Comparison of ENCODE assay signal across 16 cellular contexts in the genomic region with DNA sequence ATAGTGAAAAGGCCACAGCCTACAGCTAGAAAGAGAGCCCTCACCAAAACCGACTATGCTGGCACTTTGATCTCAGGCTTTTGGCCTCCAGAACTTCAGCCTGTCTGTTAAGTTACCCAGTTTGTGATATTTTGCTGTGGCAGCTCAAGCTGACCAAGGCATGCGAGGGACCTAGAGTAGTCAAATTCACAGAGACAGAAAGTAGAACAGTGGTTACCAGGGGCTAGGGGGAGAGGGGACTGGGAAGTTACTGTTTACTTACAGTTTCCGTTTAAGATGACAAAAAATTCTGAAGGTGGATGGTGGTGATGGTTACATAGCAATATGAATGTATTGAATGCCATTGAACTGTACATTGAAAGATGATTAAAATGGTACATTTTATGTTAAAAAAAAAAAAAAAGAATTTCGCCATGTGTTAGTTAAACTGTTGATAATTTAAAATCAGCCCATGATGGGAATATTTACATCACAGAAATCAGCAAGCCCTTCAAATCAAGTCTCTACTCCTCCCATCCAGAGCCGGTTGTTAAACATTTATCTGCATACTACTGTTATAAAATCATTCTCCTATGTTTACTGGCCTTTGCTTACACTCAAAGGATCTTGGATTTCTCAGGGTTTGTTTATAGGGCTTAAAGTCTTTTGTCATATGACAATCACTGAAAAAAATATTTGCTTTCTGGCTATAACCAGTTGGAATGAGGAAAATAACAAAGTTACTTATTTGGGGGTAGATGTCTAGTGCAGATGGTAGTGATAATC. TPM values are rescaled to one million over a fixed set of nuclear protein-coding genes. Genes with fewer than 3 reads are reported as not detected.
DNase-seq lines count a peak whose midpoint lies in the region; ATAC-seq, FAIRE-seq and TF ChIP-seq lines count a peak whose summit lies in the region.
"Not testable (repeated sequence)": the region's sequence is repeated elsewhere in the genome, so short reads cannot be mapped to it uniquely, and the experiment has no call there.
"Had no signal": no experiment of that assay in that cellular context is flagged by ENCODE, and none has a peak within 500 bp of the region (broad histone marks: within the 10 kb centered on the region; RNA-seq: fewer than 3 reads in every experiment).

No MANE protein-coding gene starts in this region.

- TF ChIP-seq RAD21 in H1 (IDR thresholded peaks at IDR 0.05 in 1 of 2, conservative IDR thresholded peaks at IDR 0.05 in 1 of 2; ENCODE audit: low read depth in 2 of 2, low read length in 2 of 2): not testable (repeated sequence)

- H3K27me3 ChIP-seq in H1 (replicated peaks in 1 of 4; ENCODE audit: control insufficient read depth in 3 of 4, extremely low read depth in 1 of 4, insufficient read depth in 3 of 4, low read length in 3 of 4): not testable (repeated sequence)

- DNase-seq in activated CD8-positive, alpha-beta T cell treated with anti-CD3 and anti-CD28 coated beads for 36 hours; H1 (ENCODE audit: low read depth in 1 of 2, low spot score in 2 of 2): not testable (repeated sequence)

- not testable (repeated sequence) for H3K4ac ChIP-seq in H1 (replicated peaks; ENCODE audit: insufficient read length, low read depth, low read length)

- peak; percentile 19 for FAIRE-seq in H1 (lab: Jason Lieb, UNC)

- not testable (repeated sequence) for H3K14ac ChIP-seq in H1 (ENCODE audit: insufficient read length)

- H3K4me2 ChIP-seq in H1 (ENCODE audit: insufficient read depth in 1 of 2, low read depth in 2 of 2, low read length in 2 of 2): not testable (repeated sequence)

- H3K9me3 Mint-ChIP-seq in activated CD8-positive, alpha-beta T cell treated with anti-CD3 and anti-CD28 coated beads for 36 hours: peaks cover 21% of the 10 kb centered on the region

- CTCF ChIA-PET in activated CD8-positive, alpha-beta T cell treated with anti-CD3 and anti-CD28 coated beads for 36 hours (lab: Charles Lee); H1 (lab: Charles Lee; ENCODE audit: partially characterized antibody): not testable (repeated sequence)

- H4K91ac ChIP-seq in H1 (replicated peaks; ENCODE audit: insufficient read length, low read length): not testable (repeated sequence)

- not testable (repeated sequence) for H3K79me1 ChIP-seq in H1 (ENCODE audit: low read depth, low read length)

- not testable (repeated sequence) for TF ChIP-seq POLR2A in H1 (IDR thresholded peaks at IDR 0.05; ENCODE audit: control extremely low read depth in 1 of 2, low read depth in 2 of 2, low read length in 2 of 2)

- intact Hi-C loops in activated CD8-positive, alpha-beta T cell treated with anti-CD3 and anti-CD28 coated beads for 36 hours (cut with micrococcal nuclease): not testable (repeated sequence)

- TF ChIP-seq CTCF in activated CD8-positive, alpha-beta T cell treated with anti-CD3 and anti-CD28 coated beads for 36 hours (IDR thresholded peaks at IDR 0.05); H1 (IDR thresholded peaks at IDR 0.05; ENCODE audit: control extremely low read depth in 1 of 3, insufficient read depth in 1 of 3, low read depth in 1 of 3, low read length in 3 of 3): not testable (repeated sequence)

- not testable (repeated sequence) for H2BK12ac ChIP-seq in H1 (ENCODE audit: low read depth, low read length)

- H3K4me3 ChIP-seq in H1 (ENCODE audit: extremely low read depth in 1 of 4, insufficient read depth in 2 of 4, low read depth in 3 of 4, low read length in 4 of 4): not testable (repeated sequence)

- not testable (repeated sequence) for H4K20me1 ChIP-seq in H1 (replicated peaks in 1 of 2; ENCODE audit: control insufficient read depth in 1 of 2, insufficient read depth in 2 of 2, low read length in 2 of 2)

- not testable (repeated sequence) for H3K36me3 ChIP-seq in H1 (ENCODE audit: control insufficient read depth in 2 of 4, insufficient read depth in 4 of 4, low read length in 3 of 4)

- ATAC-seq in GM18511 (IDR thresholded peaks at IDR 0.05; ENCODE audit: unreplicated experiment) (peak; percentile 75), GM19438 (IDR thresholded peaks at IDR 0.05; ENCODE audit: low read depth, unreplicated experiment) (peak; percentile 89), GM21717 (IDR thresholded peaks at IDR 0.05; ENCODE audit: unreplicated experiment) (peak; percentile 62), HG02938 (IDR thresholded peaks at IDR 0.05; ENCODE audit: unreplicated experiment) (peak; percentile 89), HG03432 (IDR thresholded peaks at IDR 0.05; ENCODE audit: unreplicated experiment) (peak; percentile 91)
- peak; percentile 56 for ATAC-seq in activated CD8-positive, alpha-beta T cell treated with anti-CD3 and anti-CD28 coated beads for 36 hours

- H3K79me2 ChIP-seq in H1 (ENCODE audit: control insufficient read depth in 1 of 2, insufficient read depth in 2 of 2, low read length in 2 of 2): not testable (repeated sequence)

- not testable (repeated sequence) for H2BK15ac ChIP-seq in H1 (ENCODE audit: low read length)

- H4K5ac ChIP-seq in H1 (ENCODE audit: insufficient read length, low read depth, low read length): not testable (repeated sequence)

- H3K36me3 Mint-ChIP-seq in activated CD8-positive, alpha-beta T cell treated with anti-CD3 and anti-CD28 coated beads for 36 hours (ENCODE audit: low read depth): not testable (repeated sequence)

- not testable (repeated sequence) for H4K8ac ChIP-seq in H1 (ENCODE audit: extremely low read depth, insufficient read depth, low read length)

- H3K23me2 ChIP-seq in H1 (ENCODE audit: low read depth, low read length): not testable (repeated sequence)

- H2AK5ac ChIP-seq in H1 (ENCODE audit: low read depth, low read length): not testable (repeated sequence)

- not testable (repeated sequence) for H2BK120ac ChIP-seq in H1 (replicated peaks; ENCODE audit: low read depth, low read length)

- peak overlapping the region; percentile 55 for H3K27ac Mint-ChIP-seq in activated CD8-positive, alpha-beta T cell treated with anti-CD3 and anti-CD28 coated beads for 36 hours

- WGBS in H1 (ENCODE audit: extremely low coverage in 1 of 2, insufficient coverage in 1 of 2, insufficient read length in 1 of 2, insufficient replicate concordance in 2 of 2, low coverage in 1 of 2, low lambda C conversion rate in 2 of 2, missing lambda C conversion rate in 1 of 2), 2 experiments: 89% methylated on average over 5 of the region's 5 CpGs; no CpG with 5 or more reads in 1 of the 2 experiments

- not testable (repeated sequence) for H2BK20ac ChIP-seq in H1 (ENCODE audit: low read length)

- H3K9ac ChIP-seq in H1 (replicated peaks in 1 of 4; ENCODE audit: extremely low read depth in 1 of 4, low read depth in 3 of 4, low read length in 3 of 4): not testable (repeated sequence)

- not testable (repeated sequence) for H3K27ac ChIP-seq in H1 (ENCODE audit: low read depth, low read length)

- not testable (repeated sequence) for H3K18ac ChIP-seq in H1 (ENCODE audit: extremely low read depth, low read length)

- H3K56ac ChIP-seq in H1 (replicated peaks; ENCODE audit: insufficient read length, low read depth, low read length): not testable (repeated sequence)

- H2AFZ ChIP-seq in H1 (ENCODE audit: low read length): not testable (repeated sequence)

- H3K4me1 ChIP-seq in H1 (replicated peaks in 1 of 4; ENCODE audit: control insufficient read depth in 3 of 4, insufficient read depth in 4 of 4, low read length in 3 of 4): not testable (repeated sequence)

- H3K9me3 ChIP-seq in H1 (ENCODE audit: insufficient read depth in 2 of 2, low read depth in 1 of 2, low read length in 1 of 2): not testable (repeated sequence)

- POLR2A ChIA-PET in activated CD8-positive, alpha-beta T cell treated with anti-CD3 and anti-CD28 coated beads for 36 hours (lab: Charles Lee); H1 (lab: Charles Lee; ENCODE audit: partially characterized antibody): not testable (repeated sequence)

- H2BK5ac ChIP-seq in H1 (ENCODE audit: low read depth, low read length): not testable (repeated sequence)

- not testable (repeated sequence) for TF ChIP-seq EP300 in H1 (IDR thresholded peaks at IDR 0.05; ENCODE audit: borderline replicate concordance in 1 of 2, low read depth in 2 of 2, low read length in 2 of 2)

- H3K23ac ChIP-seq in H1 (ENCODE audit: insufficient read length): not testable (repeated sequence)

- H3K4me1 Mint-ChIP-seq in activated CD8-positive, alpha-beta T cell treated with anti-CD3 and anti-CD28 coated beads for 36 hours (ENCODE audit: low read depth): not testable (repeated sequence)

- not testable (repeated sequence) for H3K27me3 Mint-ChIP-seq in activated CD8-positive, alpha-beta T cell treated with anti-CD3 and anti-CD28 coated beads for 36 hours

- H3K4me3 Mint-ChIP-seq in activated CD8-positive, alpha-beta T cell treated with anti-CD3 and anti-CD28 coated beads for 36 hours: not testable (repeated sequence)

RNA-seq across cellular contexts. Expression of gene HHLA2, which starts 31.6 kb away (rescaled TPM):
- 1 to 10 TPM; 1.7 to 2.2 TPM for total RNA-seq in activated CD8-positive, alpha-beta T cell treated with anti-CD3 and anti-CD28 coated beads for 36 hours
- not detected in 2 replicates for total RNA-seq in H1 (2021; fragmentation: NEBNext Ultra II Directional; extraction: Animal tissue kit (Norgen Biotek cat#: 25700))
- not detected in 2 replicates for polyA plus RNA-seq in H1 (2011; rRNA removed)
- not detected for polyA plus RNA-seq in H1 (2011; cell fraction: cytosol; rRNA removed)
- polyA plus RNA-seq in H1 (2011; cell fraction: nucleus; rRNA removed): not detected
- polyA plus RNA-seq in H1 (2012, experiment 1 of 2): not detected in 4 replicates
- not detected for polyA plus RNA-seq in H1 (2012, experiment 2 of 2)
- not detected for polyA plus RNA-seq in H1 (2013, experiment 1 of 2)
- not detected for polyA plus RNA-seq in H1 (2013, experiment 2 of 2)
- polyA minus RNA-seq in H1 (2011; rRNA and poly(A)+ RNA removed): not detected in 2 replicates
- polyA minus RNA-seq in H1 (2011; cell fraction: cytosol; rRNA and poly(A)+ RNA removed): not detected
- polyA minus RNA-seq in H1 (2011; cell fraction: nucleus; rRNA and poly(A)+ RNA removed): not detected
- total RNA-seq: fibroblast of villous mesenchyme, H4, HT1080, K562, MCF 10A, right cardiac atrium, SJCRH30 had no signal
- polyA plus RNA-seq: AG04450, neural cell, right cardiac atrium had no signal

RNA-seq across cellular contexts. Expression of gene IFT57, which starts 42.5 kb away (rescaled TPM):
- 10 to 100 TPM; 30.9 to 35.3 TPM for total RNA-seq in activated CD8-positive, alpha-beta T cell treated with anti-CD3 and anti-CD28 coated beads for 36 hours
- 27.8 and 28.1 TPM in 2 replicates for total RNA-seq in H1 (2021; fragmentation: NEBNext Ultra II Directional; extraction: Animal tissue kit (Norgen Biotek cat#: 25700))
- 14.1 and 15.1 TPM in 2 replicates for polyA plus RNA-seq in H1 (2011; rRNA removed)
- 21.9 TPM for polyA plus RNA-seq in H1 (2011; cell fraction: cytosol; rRNA removed)
- 21.6 TPM for polyA plus RNA-seq in H1 (2011; cell fraction: nucleus; rRNA removed)
- polyA plus RNA-seq in H1 (2012, experiment 1 of 2): 19.0 to 26.6 TPM (median 20.1 TPM) in 4 replicates
- polyA plus RNA-seq in H1 (2012, experiment 2 of 2): 1.2 TPM
- polyA plus RNA-seq in H1 (2013, experiment 1 of 2): 14.2 TPM
- 14.0 TPM for polyA plus RNA-seq in H1 (2013, experiment 2 of 2)
- polyA minus RNA-seq in H1 (2011; rRNA and poly(A)+ RNA removed): 11.3 and 13.5 TPM in 2 replicates
- polyA minus RNA-seq in H1 (2011; cell fraction: cytosol; rRNA and poly(A)+ RNA removed): 16.7 TPM
- 22.7 TPM for polyA minus RNA-seq in H1 (2011; cell fraction: nucleus; rRNA and poly(A)+ RNA removed)
